30 cellular contexts compared by ENCODE assay signal in the genomic region with DNA sequence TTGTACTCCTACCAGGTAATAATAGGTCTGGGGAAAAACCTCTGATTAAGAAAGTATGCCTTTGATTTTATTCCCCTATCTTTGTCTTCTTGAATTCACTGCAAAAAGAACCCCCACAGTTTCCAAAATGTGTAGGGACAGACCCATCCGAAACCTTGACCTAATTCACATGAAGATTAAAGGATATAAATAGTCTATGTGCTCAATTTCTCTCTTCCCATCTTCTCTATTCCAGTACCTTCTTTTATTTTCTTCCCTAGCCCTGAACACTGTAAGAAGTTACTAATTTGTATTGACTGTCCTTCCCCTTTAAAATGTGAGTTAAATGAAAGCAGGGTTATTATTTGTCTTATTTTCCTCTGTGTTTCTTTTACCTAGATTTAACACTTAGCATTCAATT.
"Had no signal": no experiment of that assay in that cellular context is flagged by ENCODE, and none has a peak within 500 bp of the region (broad histone marks: within the 10 kb centered on the region; RNA-seq: fewer than 3 reads in every experiment).

No MANE protein-coding gene starts in this region.

- FAIRE-seq: keratinocyte, urothelium cell line had no signal

- DNase-seq: hippocampal formation; kidney glomerular epithelial cell; left cardiac atrium; lower lobe of right lung; mammary epithelial cell; mesenchymal stem cell; naive thymus-derived CD8-positive, alpha-beta T cell; nucleus accumbens; pancreas; posterior cingulate gyrus; retina; right lobe of liver; stimulated activated CD4-positive, alpha-beta T cell treated with anti-CD3 and anti-CD28 coated beads, Interleukin-12 subunit alpha, Interleukin-12 subunit beta, amount 100 ng/mL, for 4 hours; stimulated activated CD4-positive, alpha-beta T cell treated with anti-CD3 and anti-CD28 coated beads, Interleukin-15, amount 100 ng/mL, for 24 hours; stimulated activated CD4-positive, alpha-beta T cell treated with anti-CD3 and anti-CD28 coated beads, Interleukin-2, amount 100 ng/mL, for 24 hours; stimulated activated CD4-positive, alpha-beta T cell treated with anti-CD3 and anti-CD28 coated beads, Interleukin-4, amount 100 ng/mL, for 1 hour; stimulated activated naive CD4-positive, alpha-beta T cell; tibial artery; trophoblast cell; upper lobe of right lung had no signal

- H3K36me3 ChIP-seq: lower lobe of right lung, pancreas, prostate gland, right lobe of liver, suprapubic skin, thoracic aorta, upper lobe of right lung had no signal

- H3K27me3 Mint-ChIP-seq: naive thymus-derived CD8-positive, alpha-beta T cell; stimulated activated naive CD8-positive, alpha-beta T cell treated with anti-CD3 and anti-CD28 coated beads, Interleukin-15, Interleukin-2, amounts not matched to agents 100 ng/mL and 50 ng/mL, for 24 hours had no signal

- ATAC-seq: left cardiac atrium; left lobe of liver; lower lobe of right lung; naive thymus-derived CD8-positive, alpha-beta T cell; pancreas; right lobe of liver; upper lobe of right lung had no signal

- H3K9me3 ChIP-seq: lower lobe of right lung, pancreas, prostate gland, right lobe of liver, suprapubic skin, thoracic aorta, tibial artery, upper lobe of right lung had no signal

- H3K27me3 ChIP-seq: pancreas, right lobe of liver, suprapubic skin, tibial artery, upper lobe of right lung had no signal

- H3K27ac Mint-ChIP-seq: nephron; stimulated activated naive CD8-positive, alpha-beta T cell treated with anti-CD3 and anti-CD28 coated beads, Interleukin-15, Interleukin-2, amounts not matched to agents 100 ng/mL and 50 ng/mL, for 24 hours had no signal

- H3K9me3 Mint-ChIP-seq: nephron; stimulated activated naive CD8-positive, alpha-beta T cell treated with anti-CD3 and anti-CD28 coated beads, Interleukin-15, Interleukin-2, amounts not matched to agents 100 ng/mL and 50 ng/mL, for 24 hours had no signal

- H3K4me1 ChIP-seq: lower lobe of right lung, prostate gland, right lobe of liver, suprapubic skin, tibial artery, upper lobe of right lung had no signal

- H3K4me3 Mint-ChIP-seq: nephron; neural crest cell; stimulated activated naive CD8-positive, alpha-beta T cell treated with anti-CD3 and anti-CD28 coated beads, Interleukin-15, Interleukin-2, amounts not matched to agents 100 ng/mL and 50 ng/mL, for 24 hours had no signal

- H3K4me3 ChIP-seq: lower lobe of right lung, pancreas, prostate gland, right lobe of liver, skin epidermis, suprapubic skin, thoracic aorta, tibial artery, upper lobe of right lung had no signal

- H3K4me1 Mint-ChIP-seq: nephron, neural crest cell had no signal

- H3K27ac ChIP-seq: lower lobe of right lung, pancreas, prostate gland, right lobe of liver, skin epidermis, suprapubic skin, thoracic aorta, tibial artery, upper lobe of right lung had no signal
